ENCODE assay signal across 8 cellular contexts in genomic region chr3:127786358-127787070, GRCh38. TPM values are rescaled to one million over a fixed set of nuclear protein-coding genes. Genes with fewer than 3 reads are reported as not detected.
DNase-seq lines count a peak whose midpoint lies in the region; ATAC-seq lines count a peak whose summit lies in the region.

No MANE protein-coding gene starts in this region.

- CTCF ChIA-PET in activated CD4-positive, alpha-beta memory T cell treated with anti-CD3 and anti-CD28 coated beads for 36 hours (lab: Charles Lee): no interaction called here

- H3K9me3 Mint-ChIP-seq in activated CD4-positive, alpha-beta memory T cell treated with anti-CD3 and anti-CD28 coated beads for 36 hours: no peaks in the 10 kb centered on the region

- H3K4me3 Mint-ChIP-seq in activated CD4-positive, alpha-beta memory T cell treated with anti-CD3 and anti-CD28 coated beads for 36 hours: no peak overlapping the region

- H3K27ac Mint-ChIP-seq in activated CD4-positive, alpha-beta memory T cell treated with anti-CD3 and anti-CD28 coated beads for 36 hours: no peak overlapping the region

- no peaks in the 10 kb centered on the region for H3K36me3 Mint-ChIP-seq in activated CD4-positive, alpha-beta memory T cell treated with anti-CD3 and anti-CD28 coated beads for 36 hours

- POLR2A ChIA-PET in activated CD4-positive, alpha-beta memory T cell treated with anti-CD3 and anti-CD28 coated beads for 36 hours (lab: Charles Lee): no interaction called here

- H3K4me1 Mint-ChIP-seq in activated CD4-positive, alpha-beta memory T cell treated with anti-CD3 and anti-CD28 coated beads for 36 hours (ENCODE audit: low read depth): no peaks in the 10 kb centered on the region

- ATAC-seq in Right ventricle myocardium superior (ENCODE audit: poor library complexity) (peak; percentile 83), HG02970 (IDR thresholded peaks at IDR 0.05; ENCODE audit: low FRiP score, unreplicated experiment) (no peak), HG02973 (IDR thresholded peaks at IDR 0.05; ENCODE audit: unreplicated experiment) (no peak)

- DNase-seq in DMS79 treated with DMSO at 0.1 percent for 48 hours (lab: John Stamatoyannopoulos, UW) (peak; percentile 97), NCI-H774 (lab: John Stamatoyannopoulos, UW) (peak; percentile 68), Right ventricle myocardium superior (peak; percentile 93), retina (peak; percentile 53)
- DNase-seq in activated CD4-positive, alpha-beta memory T cell treated with anti-CD3 and anti-CD28 coated beads for 36 hours: no peak
- DNase-seq in stimulated activated CD4-positive, alpha-beta T cell treated with anti-CD3 and anti-CD28 coated beads, Interleukin-4, amount 100 ng/mL, for 24 hours: no peak

- H3K27me3 Mint-ChIP-seq in activated CD4-positive, alpha-beta memory T cell treated with anti-CD3 and anti-CD28 coated beads for 36 hours: peaks cover 13% of the 10 kb centered on the region

- intact Hi-C loops in Right ventricle myocardium superior (cut with DNase I): no loop called here
- intact Hi-C loops in activated CD4-positive, alpha-beta memory T cell treated with anti-CD3 and anti-CD28 coated beads for 36 hours (cut with micrococcal nuclease): no loop called here

RNA-seq across cellular contexts. Expression of gene MGLL, which starts 35.8 kb away (rescaled TPM):
- 83.5 TPM for total RNA-seq in Right ventricle myocardium superior
- total RNA-seq in activated CD4-positive, alpha-beta memory T cell treated with anti-CD3 and anti-CD28 coated beads for 36 hours: under 1 TPM; 0.31 to 0.41 TPM

Comparison
In these comparisons a context has a peak if more than half of its experiments do, and no peak if none do; other contexts are left out.
1. DNase-seq: peak in DMS79 treated with DMSO at 0.1 percent for 48 hours (single experiment), NCI-H774 (single experiment), Right ventricle myocardium superior (single experiment) and retina (single experiment); none in activated CD4-positive, alpha-beta memory T cell treated with anti-CD3 and anti-CD28 coated beads for 36 hours (single experiment) and stimulated activated CD4-positive, alpha-beta T cell treated with anti-CD3 and anti-CD28 coated beads, Interleukin-4, amount 100 ng/mL, for 24 hours (single experiment).
2. RNA of gene MGLL, which starts 35.8 kb away (total RNA-seq): 83.5 TPM in Right ventricle myocardium superior (single experiment); 0.31 to 0.41 TPM in activated CD4-positive, alpha-beta memory T cell treated with anti-CD3 and anti-CD28 coated beads for 36 hours; every median in the first group is over 10 times any median in the second.